Comparison of ENCODE assay signal across 9 cellular contexts in the genomic region with DNA sequence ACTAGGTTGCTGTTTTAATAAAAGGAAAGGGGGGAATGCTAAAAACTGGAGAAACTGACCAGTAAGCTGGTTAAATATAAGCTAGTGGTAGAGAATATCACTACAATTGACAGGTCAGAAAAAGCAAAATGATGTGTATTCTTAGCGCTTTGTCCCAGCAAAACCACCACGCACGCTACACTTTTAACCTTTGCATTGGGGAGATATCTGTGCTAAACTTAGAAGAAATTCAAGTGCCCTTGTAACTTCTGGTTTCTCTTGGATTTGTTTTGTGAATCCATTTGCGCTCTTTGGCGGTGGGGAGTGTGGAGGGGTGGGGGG. TPM values are rescaled to one million over a fixed set of nuclear protein-coding genes. Genes with fewer than 3 reads are reported as not detected.
DNase-seq lines count a peak whose midpoint lies in the region; ATAC-seq and TF ChIP-seq lines count a peak whose summit lies in the region.
"Had no signal": no experiment of that assay in that cellular context is flagged by ENCODE, and none has a peak within 500 bp of the region (broad histone marks: within the 10 kb centered on the region; RNA-seq: fewer than 3 reads in every experiment).

No MANE protein-coding gene starts in this region.

- H3K27me3 ChIP-seq in SU-DHL-6 (ENCODE audit: low read length) = no peaks in the 10 kb centered on the region

- H3K9me2 ChIP-seq in SU-DHL-6 (replicated peaks; ENCODE audit: insufficient read depth, low read length) = no peaks in the 10 kb centered on the region

- H4K20me1 ChIP-seq in SU-DHL-6 (ENCODE audit: low read depth, low read length) = peaks cover 19% of the 10 kb centered on the region

- no peak for DNase-seq in GM12864 (ENCODE audit: low read depth)
- DNase-seq in fibroblast of pulmonary artery (ENCODE audit: low read depth) = no peak
- no peak for DNase-seq in skeletal muscle cell (ENCODE audit: low read depth)
- no peak for DNase-seq in left colon
- DNase-seq in stimulated activated CD4-positive, alpha-beta T cell treated with anti-CD3 and anti-CD28 coated beads, Interleukin-4, amount 100 ng/mL, for 24 hours = no peak
- no peak for DNase-seq in NCI-H1694 (lab: John Stamatoyannopoulos, UW)
- DNase-seq: amniotic stem cell had no signal

- intact Hi-C loops in left colon (cut with DNase I, micrococcal nuclease) = no loop called here

- no peak overlapping the region for H2AFZ ChIP-seq in SU-DHL-6 (ENCODE audit: low read depth, low read length, severe bottlenecking)

- H3K27ac ChIP-seq in SU-DHL-6 (ENCODE audit: low read depth, low read length) = no peak overlapping the region

- peak overlapping the region; percentile 86; the same call in 1 of the 2 replicates for H3K4me3 ChIP-seq in GM12864 (ENCODE audit: low read depth, low read length)
- H3K4me3 ChIP-seq in SU-DHL-6 (ENCODE audit: insufficient read depth, low read length, poor library complexity, severe bottlenecking) = peak overlapping the region; percentile 72
- peak overlapping the region; percentile 97 for H3K4me3 ChIP-seq in fibroblast of pulmonary artery (replicated peaks; ENCODE audit: low read depth, low read length)
- H3K4me3 ChIP-seq in skeletal muscle cell (ENCODE audit: low read depth, low read length) = peak overlapping the region; percentile 90

- ATAC-seq in GM19397 (IDR thresholded peaks at IDR 0.05; ENCODE audit: unreplicated experiment) (no peak), left colon (no peak)

- 0 out of 2 replicates have a peak, but pooled peaks cover 11% of the 10 kb centered on the region for H3K79me2 ChIP-seq in SU-DHL-6 (ENCODE audit: insufficient read depth, low read length)

- no peaks in the 10 kb centered on the region for H3K9me3 ChIP-seq in SU-DHL-6 (ENCODE audit: insufficient read depth, low read length)

- no peaks in the 10 kb centered on the region for H3F3A ChIP-seq in SU-DHL-6 (ENCODE audit: insufficient read depth)

- H3K36me3 ChIP-seq in SU-DHL-6 (ENCODE audit: low read length) = no peaks in the 10 kb centered on the region

- peak overlapping the region; percentile 55 for H3K4me2 ChIP-seq in SU-DHL-6 (ENCODE audit: low read depth, low read length, poor library complexity, severe bottlenecking)

- TF ChIP-seq CTCF in GM12864 (IDR thresholded peaks at IDR 0.05; ENCODE audit: low read depth, low read length, missing control alignments) (no peak), SU-DHL-6 (IDR thresholded peaks at IDR 0.05; ENCODE audit: insufficient read depth, low read length, poor library complexity, severe bottlenecking) (no peak), fibroblast of pulmonary artery (IDR thresholded peaks at IDR 0.05; ENCODE audit: low read length, missing control alignments) (no peak)

- H3K9ac ChIP-seq in SU-DHL-6 (ENCODE audit: low read length) = peak overlapping the region; percentile 67

RNA-seq across cellular contexts. Expression of gene GAN, which starts 1.4 kb away (rescaled TPM):
- 10 to 100 TPM; 16.7 to 18.3 TPM for total RNA-seq in left colon
